Comparison of ENCODE assay signal across 8 cellular contexts in the genomic region with DNA sequence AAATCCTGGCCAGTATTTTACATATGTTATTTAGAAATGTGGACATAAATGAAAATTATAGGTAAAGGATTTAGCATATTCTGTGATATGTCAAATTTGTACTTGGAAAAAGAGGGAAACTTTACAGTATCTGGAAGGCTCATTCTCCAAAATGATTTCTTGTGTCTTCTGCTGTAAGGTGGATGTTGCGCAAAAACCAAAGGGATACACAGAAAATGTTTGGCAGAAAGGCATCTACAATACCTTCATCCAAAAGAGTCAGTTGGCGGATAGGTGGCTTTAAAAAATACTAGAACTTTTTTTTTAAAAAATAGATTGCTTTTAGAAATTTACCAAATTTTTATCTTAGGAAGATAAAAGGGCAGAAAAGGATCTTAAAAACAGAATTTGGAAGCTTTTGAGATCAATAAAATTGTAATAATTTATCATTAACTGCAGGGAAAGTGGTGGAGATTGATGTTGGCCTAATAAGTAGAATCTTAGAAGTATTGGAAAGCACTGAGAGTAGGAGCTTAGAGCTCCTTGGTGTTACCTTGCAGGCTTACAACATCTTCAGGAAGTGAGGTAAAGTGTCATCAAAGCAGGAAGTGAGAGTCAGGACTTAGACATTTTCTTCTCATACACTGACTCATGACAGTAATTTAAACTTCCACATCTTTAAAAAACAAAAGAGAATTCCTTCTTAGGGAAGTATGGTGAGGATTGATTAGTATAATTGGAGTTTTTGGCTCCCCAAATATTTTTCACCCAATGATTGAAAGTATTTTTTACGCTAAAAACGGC. TPM values are rescaled to one million over a fixed set of nuclear protein-coding genes. Genes with fewer than 3 reads are reported as not detected.
DNase-seq lines count a peak whose midpoint lies in the region; ATAC-seq and TF ChIP-seq lines count a peak whose summit lies in the region.

No MANE protein-coding gene starts in this region.

- no peak overlapping the region; the same call in 1 of the 2 replicates for H2AFZ ChIP-seq in SK-N-SH (ENCODE audit: low read depth)
- H2AFZ ChIP-seq in fibroblast of lung (ENCODE audit: low read length) = no peak overlapping the region

- peak; percentile 36 for ATAC-seq in GM18907 (IDR thresholded peaks at IDR 0.05; ENCODE audit: unreplicated experiment)
- peak; percentile 29 for ATAC-seq in HG03196 (IDR thresholded peaks at IDR 0.05; ENCODE audit: unreplicated experiment)
- no peak for ATAC-seq in thoracic aorta (ENCODE audit: insufficient number of reproducible peaks, low FRiP score, low read depth)

- POLR2A ChIA-PET in SK-N-SH (lab: Yijun Ruan, JAX) = no interaction called here

- TF ChIP-seq CTCF in SK-N-SH (IDR thresholded peaks at IDR 0.05) = no peak
- no peak for TF ChIP-seq CTCF in fibroblast of lung (conservative IDR thresholded peaks at IDR 0.05 in 1 of 2, IDR thresholded peaks at IDR 0.05 in 1 of 2; ENCODE audit: low read depth in 1 of 2, low read length in 2 of 2)
- no peak for TF ChIP-seq CTCF in thoracic aorta (IDR thresholded peaks at IDR 0.05)
- TF ChIP-seq CTCF in GM13976 (IDR thresholded peaks at IDR 0.05; ENCODE audit: borderline replicate concordance, control extremely low read depth, extremely low read depth, insufficient read depth, missing control alignments) = no peak

- TF ChIP-seq RAD21 in SK-N-SH (IDR thresholded peaks at IDR 0.05; ENCODE audit: low read length) = no peak

- H3K4me3 ChIP-seq in SK-N-SH (ENCODE audit: low read depth in 2 of 2, low read length in 1 of 2) (peak overlapping the region; percentile 87 to 88; a peak in 3 of 4 replicates), fibroblast of lung (replicated peaks in 1 of 4; ENCODE audit: control extremely low read depth in 1 of 4, insufficient read depth in 1 of 4, low read depth in 3 of 4, low read length in 4 of 4) (peak overlapping the region; percentile 76 to 91 (median 81)), thoracic aorta (peak overlapping the region; percentile 96)

- H3K9ac ChIP-seq in SK-N-SH (peak overlapping the region; percentile 96), fibroblast of lung (ENCODE audit: insufficient read depth, low read length) (no peak overlapping the region)

- H3K36me3 ChIP-seq in SK-N-SH (replicated peaks in 1 of 2; ENCODE audit: control insufficient read depth in 1 of 2, insufficient read depth in 2 of 2, low read length in 1 of 2) = peaks cover 31 to 45% of the 10 kb centered on the region in 2 experiments
- H3K36me3 ChIP-seq in fibroblast of lung (ENCODE audit: control insufficient read depth, insufficient read depth, low read length) = peaks cover 12% of the 10 kb centered on the region
- peaks cover 4% of the 10 kb centered on the region for H3K36me3 ChIP-seq in thoracic aorta

- 78% methylated on average over 4 of the region's 4 CpGs for WGBS in SK-N-SH (ENCODE audit: low lambda C conversion rate)

- CTCF ChIA-PET in SK-N-SH (lab: Yijun Ruan, JAX) = interaction anchor here (1.0 to 2.4 kb wide), 4 partner anchors 12 to 482 kb away, joined by 3 to 11 read pairs (median 4); no protein-coding TSS in a partner anchor

- DNase-seq in AG08396 (ENCODE audit: low spot score) (peak; percentile 35), SK-N-SH (no peak), fibroblast of lung (ENCODE audit: low read depth in 2 of 2) (peak; percentile 64 to 91), thoracic aorta (ENCODE audit: low spot score) (no peak), GM13976 (ENCODE audit: low spot score) (no peak), NCI-H2227 (lab: John Stamatoyannopoulos, UW; ENCODE audit: unreplicated experiment) (no peak)

- in situ Hi-C loops in GM13976 (cut with MboI; ENCODE audit: low sequenced_read_pairs, unreplicated experiment) = no loop called here

- H4K20me1 ChIP-seq in SK-N-SH (ENCODE audit: insufficient read depth) (no peaks in the 10 kb centered on the region), fibroblast of lung (ENCODE audit: control insufficient read depth, extremely low read depth, insufficient read depth, low read length) (no peaks in the 10 kb centered on the region)

- H3K9me3 ChIP-seq in SK-N-SH (no peaks in the 10 kb centered on the region), fibroblast of lung (ENCODE audit: control insufficient read depth, insufficient read depth, low read depth, low read length) (no peaks in the 10 kb centered on the region), thoracic aorta (no peaks in the 10 kb centered on the region)

- H3K4me2 ChIP-seq in SK-N-SH = peak overlapping the region; percentile 88
- H3K4me2 ChIP-seq in fibroblast of lung (ENCODE audit: extremely low read depth, insufficient read depth, low read length) = peak overlapping the region; percentile 94

- H3K4me1 ChIP-seq in SK-N-SH (ENCODE audit: control insufficient read depth in 1 of 2, insufficient read depth in 2 of 2, low read depth in 1 of 2, low read length in 1 of 2) (peaks cover 0 to 17% of the 10 kb centered on the region in 2 experiments), fibroblast of lung (ENCODE audit: control insufficient read depth, extremely low read depth, insufficient read depth, low read length) (peaks cover 6% of the 10 kb centered on the region), thoracic aorta (ENCODE audit: control insufficient read depth in 1 of 2, low read depth in 2 of 2) (peaks cover 39 to 45% of the 10 kb centered on the region in 2 donors)

- peak overlapping the region in 1 of 2 experiments; percentile 92; a peak in 2 of 4 replicates for H3K27ac ChIP-seq in SK-N-SH (ENCODE audit: low read depth in 2 of 2, low read length in 1 of 2)
- H3K27ac ChIP-seq in fibroblast of lung (ENCODE audit: insufficient read depth, low read length) = peak overlapping the region; percentile 100
- H3K27ac ChIP-seq in thoracic aorta = peak overlapping the region; percentile 95 to 99

- peaks cover 44% of the 10 kb centered on the region for H3F3A ChIP-seq in SK-N-SH (replicated peaks; ENCODE audit: insufficient read depth)

- TF ChIP-seq EP300 in SK-N-SH (IDR thresholded peaks at IDR 0.05; ENCODE audit: borderline replicate concordance in 1 of 2, low read depth in 1 of 2, low read length in 1 of 2) = 0 out of 4 replicates have a peak, but pooled peaks of 1 of the 2 experiments have one; percentile 22

- no peaks in the 10 kb centered on the region for H3K9me2 ChIP-seq in SK-N-SH

- H3K27me3 ChIP-seq in SK-N-SH (ENCODE audit: insufficient read depth) (no peaks in the 10 kb centered on the region), fibroblast of lung (ENCODE audit: control insufficient read depth, insufficient read depth, low read length) (no peaks in the 10 kb centered on the region), thoracic aorta (replicated peaks; ENCODE audit: insufficient read depth) (no peaks in the 10 kb centered on the region)

- H3K79me2 ChIP-seq in SK-N-SH (ENCODE audit: insufficient read depth) (peaks cover 69% of the 10 kb centered on the region), fibroblast of lung (ENCODE audit: control insufficient read depth, insufficient read depth, low read length) (peaks cover 52% of the 10 kb centered on the region)

TF ChIP-seq in SK-N-SH, 30 proteins besides CTCF, POLR2A, EP300 and RAD21:
- TF ChIP-seq EZH2phosphoT487 (IDR thresholded peaks at IDR 0.05; ENCODE audit: borderline replicate concordance, low read depth) = no peak
- TF ChIP-seq FOSL2 (IDR thresholded peaks at IDR 0.05; ENCODE audit: borderline replicate concordance, low read depth) = peak; percentile 73; the same call in 1 of the 2 replicates
- TF ChIP-seq JUND (IDR thresholded peaks at IDR 0.05) = peak; percentile 61
- 0 out of 2 replicates have a peak, but pooled peaks have one; percentile 33 for TF ChIP-seq TAF1 (IDR thresholded peaks at IDR 0.05; ENCODE audit: borderline replicate concordance, low read depth, low read length)
- TF ChIP-seq RXRA (IDR thresholded peaks at IDR 0.05; ENCODE audit: borderline replicate concordance, low read depth) = no peak
- peak; percentile 56; the same call in 1 of the 2 replicates for TF ChIP-seq POLR2AphosphoS5 (IDR thresholded peaks at IDR 0.05; ENCODE audit: low read depth, low read length)
- TF ChIP-seq USF1 (IDR thresholded peaks at IDR 0.05; ENCODE audit: borderline replicate concordance, low read depth) = no peak
- peak; percentile 56 for TF ChIP-seq GABPA (IDR thresholded peaks at IDR 0.05; ENCODE audit: low read depth)
- TF ChIP-seq ELF1 (IDR thresholded peaks at IDR 0.05) = peak; percentile 68
- no peak for TF ChIP-seq MEF2A (IDR thresholded peaks at IDR 0.05; ENCODE audit: borderline replicate concordance, low read depth)
- no peak for TF ChIP-seq SIN3A (IDR thresholded peaks at IDR 0.05; ENCODE audit: borderline replicate concordance, low read depth, low read length)
- peak; percentile 37; the same call in 1 of the 2 replicates for TF ChIP-seq TCF12 (IDR thresholded peaks at IDR 0.05)

RNA-seq across cellular contexts. Expression of gene NABP1, which starts 2.1 kb away (rescaled TPM):
- polyA plus RNA-seq in SK-N-SH (2012; rRNA removed) = 19.1 and 35.7 TPM in 2 replicates
- 10.4 and 13.5 TPM in 2 replicates for polyA plus RNA-seq in SK-N-SH (2012; cell fraction: cytosol; rRNA removed)
- polyA plus RNA-seq in SK-N-SH (2012; cell fraction: nucleus; rRNA removed) = 65.9 and 172 TPM in 2 replicates
- total RNA-seq in fibroblast of lung = 77.8 and 117 TPM in 2 replicates
- polyA plus RNA-seq in fibroblast of lung = 64.2 and 123 TPM in 2 replicates
- polyA plus RNA-seq in fibroblast of lung (2012) = 57.6 and 87.3 TPM in 2 replicates
- polyA minus RNA-seq in fibroblast of lung (ENCODE audit: low replicate concordance) = 8.3 and 18.8 TPM in 2 replicates
- total RNA-seq in thoracic aorta = 10 to 100 TPM; 25.2 to 84.7 TPM

Comparison
In these comparisons a context has a peak if more than half of its experiments do, and no peak if none do; other contexts are left out.
1. DNase-seq: peak in AG08396 (single experiment) and fibroblast of lung (2 of 2); none in SK-N-SH (single experiment), thoracic aorta (single experiment), GM13976 (single experiment) and NCI-H2227 (single experiment).
2. Peak in every context shown above with its lines, with median percentiles within 50 percentile points of each other: H3K4me3 ChIP-seq.